ENCODE assay signal across 1 cellular context in the genomic region with DNA sequence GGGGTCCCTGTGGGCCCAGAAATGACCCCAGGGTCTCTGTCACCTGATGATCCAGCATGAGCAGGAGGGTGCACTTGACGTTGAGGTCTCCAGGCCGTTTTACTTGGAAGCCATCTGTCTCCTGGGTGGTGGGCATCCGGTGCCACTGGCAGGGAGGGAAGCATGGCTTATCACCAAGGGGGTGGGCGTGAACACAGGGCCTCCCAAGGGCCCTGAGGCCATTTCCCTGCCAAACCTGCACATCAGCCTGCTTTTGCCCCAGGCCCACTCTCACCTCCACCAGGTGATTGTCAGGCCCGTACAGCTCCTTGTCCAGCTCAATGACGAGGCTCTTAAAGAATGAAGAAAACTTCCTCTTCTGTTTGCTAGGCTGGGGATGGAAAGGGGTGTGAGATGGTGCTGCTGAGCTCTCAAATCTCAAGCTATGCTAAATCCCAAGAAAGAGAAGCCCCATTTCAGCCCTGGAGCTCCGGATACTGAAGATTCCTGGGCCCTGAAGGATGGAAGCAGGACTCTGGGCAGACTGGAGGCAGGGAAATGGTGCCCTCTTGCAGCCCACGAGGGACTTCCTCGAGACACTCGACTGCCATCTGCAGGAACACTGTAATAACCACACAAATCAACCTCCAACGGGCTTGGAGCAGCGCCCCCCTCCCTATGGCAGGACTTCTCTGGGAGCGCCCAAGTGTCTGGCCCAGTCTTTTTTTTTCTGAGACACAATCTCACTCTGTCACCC.
TF ChIP-seq lines count a peak whose summit lies in the region.

No MANE protein-coding gene starts in this region.

TF ChIP-seq in IMR-90, 13 proteins besides CTCF, POLR2A, EP300 and RAD21 (continued from another document):
- TF ChIP-seq RFX5 (IDR thresholded peaks at IDR 0.05; ENCODE audit: low read depth, low read length) (no peak), MAFK (IDR thresholded peaks at IDR 0.05; ENCODE audit: low read depth, low read length) (no peak), RCOR1 (IDR thresholded peaks at IDR 0.05; ENCODE audit: insufficient replicate concordance, low read length) (no peak), SMC3 (IDR thresholded peaks at IDR 0.05; ENCODE audit: low read depth, low read length) (peak; percentile 48), MXI1 (IDR thresholded peaks at IDR 0.05; ENCODE audit: borderline replicate concordance, low read depth, low read length) (peak; percentile 64; the same call in 1 of the 2 replicates)
TF ChIP-seq in IMR-90: peak in this region for 4.
